Comparison of ENCODE assay signal across 20 cellular contexts in the genomic region with DNA sequence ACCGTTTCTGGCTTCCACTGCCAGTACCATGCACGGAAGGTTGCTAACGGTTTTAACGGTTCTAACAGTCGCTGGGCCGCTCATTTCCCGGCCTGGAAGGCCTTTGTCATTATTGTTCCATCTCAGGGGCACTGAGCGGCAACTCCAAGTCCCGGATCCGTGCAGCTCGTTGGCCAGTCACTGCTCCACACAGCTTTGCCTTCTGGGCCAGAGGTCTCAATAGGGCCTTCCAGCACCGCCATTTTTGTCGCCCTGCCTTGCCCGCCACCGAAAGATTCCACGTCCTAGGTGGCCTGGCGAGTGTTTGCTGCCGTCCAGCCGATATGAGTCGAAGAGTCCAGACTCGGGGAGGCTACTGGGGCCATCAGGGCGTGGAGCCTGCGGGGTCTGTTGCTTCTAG. TPM values are rescaled to one million over a fixed set of nuclear protein-coding genes. Genes with fewer than 3 reads are reported as not detected.
DNase-seq lines count a peak whose midpoint lies in the region; ATAC-seq, FAIRE-seq and TF ChIP-seq lines count a peak whose summit lies in the region.
"Had no signal": no experiment of that assay in that cellular context is flagged by ENCODE, and none has a peak within 500 bp of the region (broad histone marks: within the 10 kb centered on the region; RNA-seq: fewer than 3 reads in every experiment).

No MANE protein-coding gene starts in this region.

- H3K4me2 ChIP-seq in HepG2 (ENCODE audit: low read depth, low read length) (no peak overlapping the region), K562 (ENCODE audit: insufficient read depth, low read length) (no peak overlapping the region)

- H3K4me1 ChIP-seq in HepG2 (ENCODE audit: insufficient read depth, low read length) (peaks cover 54% of the 10 kb centered on the region), right lobe of liver (peaks cover 0 to 10% (median 0%) of the 10 kb centered on the region in 4 donors), K562 (replicated peaks in 1 of 2; ENCODE audit: control insufficient read depth in 2 of 2, insufficient read depth in 2 of 2, low read length in 2 of 2) (peaks cover 13 to 40% of the 10 kb centered on the region in 2 experiments), spleen (no peaks in the 10 kb centered on the region), stomach (no peaks in the 10 kb centered on the region)
- H3K4me1 ChIP-seq: HAP-1 had no signal

- H3K27me3 ChIP-seq in HepG2 (ENCODE audit: control insufficient read depth in 1 of 2, insufficient read depth in 2 of 2, low read length in 2 of 2) (no peaks in the 10 kb centered on the region), right lobe of liver (no peaks in the 10 kb centered on the region), K562 (ENCODE audit: control insufficient read depth in 2 of 2, insufficient read depth in 2 of 2, low read length in 2 of 2) (no peaks in the 10 kb centered on the region), spleen (replicated peaks in 1 of 7) (no peaks in the 10 kb centered on the region), stomach (no peaks in the 10 kb centered on the region)

- H3K4me3 ChIP-seq in HepG2 (replicated peaks in 1 of 3; ENCODE audit: insufficient read depth in 1 of 3, low read depth in 2 of 3, low read length in 3 of 3) (no peak overlapping the region), right lobe of liver (no peak overlapping the region), K562 (no peak overlapping the region), spleen (no peak overlapping the region), stomach (no peak overlapping the region)
- H3K4me3 ChIP-seq: GM12878, HAP-1 had no signal

- in situ Hi-C loops in HepG2 (cut with HindIII; ENCODE audit: extremely low pct_ligation_motif_present, low pct_unique_long_range_greater_than_20kb) (no loop called here), K562 (cut with MboI) (no loop called here)

- TF ChIP-seq POLR2A in HepG2 (IDR thresholded peaks at IDR 0.05; ENCODE audit: insufficient read depth in 1 of 2, low read depth in 2 of 2, low read length in 2 of 2), result no peak
- no peak for TF ChIP-seq POLR2A in right lobe of liver (IDR thresholded peaks at IDR 0.05)
- TF ChIP-seq POLR2A in K562 (conservative IDR thresholded peaks at IDR 0.05), result no peak
- TF ChIP-seq POLR2A in spleen (IDR thresholded peaks at IDR 0.05), result no peak
- no peak for TF ChIP-seq POLR2A in stomach (IDR thresholded peaks at IDR 0.05)

- DNase-seq in HepG2 (ENCODE audit: low spot score), result no peak
- no peak for DNase-seq in right lobe of liver
- no peak for DNase-seq in K562 (ENCODE audit: extremely low read depth in 1 of 4, low spot score in 3 of 4)
- DNase-seq in spleen, result peak; percentile 45
- DNase-seq in stomach, result no peak
- DNase-seq in glomerular visceral epithelial cell (ENCODE audit: extremely low spot score), result no peak
- DNase-seq: C1 segment of cervical spinal cord; Calu3; CD4-positive, alpha-beta memory T cell; COR-L47; DMS79; EL; GDM1; GOT3; HFFc6 had no signal

- ATAC-seq in HepG2 (no peak), right lobe of liver (no peak), K562 (no peak)
- ATAC-seq: GM12878 had no signal

- POLR2A ChIA-PET in HepG2 (lab: Yijun Ruan, JAX) (no interaction called here), K562 (lab: Yijun Ruan, JAX) (no interaction called here)

- H2AFZ ChIP-seq in HepG2 (ENCODE audit: low read length), result no peak overlapping the region
- no peak overlapping the region for H2AFZ ChIP-seq in K562 (ENCODE audit: low read depth, low read length)

- FAIRE-seq in HepG2 (lab: Jason Lieb, UNC), result no peak
- no peak for FAIRE-seq in K562 (lab: Jason Lieb, UNC)
- FAIRE-seq: GM12878, GM19239, H54 had no signal

- no peaks in the 10 kb centered on the region for H4K20me1 ChIP-seq in HepG2 (ENCODE audit: insufficient read depth, low read length)
- no peaks in the 10 kb centered on the region for H4K20me1 ChIP-seq in K562 (replicated peaks; ENCODE audit: control insufficient read depth, insufficient read depth, low read length)

- H3K9me1 ChIP-seq in K562 (ENCODE audit: control insufficient read depth, insufficient read depth, low read length), result no peaks in the 10 kb centered on the region

- CTCF ChIA-PET in HepG2 (lab: Yijun Ruan, JAX; ENCODE audit: low intra/inter-chr PET ratio, low total read pairs), result no interaction called here
- CTCF ChIA-PET in K562 (lab: Yijun Ruan, JAX; ENCODE audit: low intra/inter-chr PET ratio), result no interaction called here

- TF ChIP-seq CTCF in HepG2 (CRISPR knock-in tag; IDR thresholded peaks at IDR 0.05), result no peak
- no peak for TF ChIP-seq CTCF in right lobe of liver (IDR thresholded peaks at IDR 0.05)
- no peak for TF ChIP-seq CTCF in K562 (IDR thresholded peaks at IDR 0.05 in 2 of 3, conservative IDR thresholded peaks at IDR 0.05 in 1 of 3; ENCODE audit: insufficient read depth in 2 of 3, low read depth in 1 of 3, low read length in 3 of 3)
- TF ChIP-seq CTCF in spleen (IDR thresholded peaks at IDR 0.05 in 8 of 11, conservative IDR thresholded peaks at IDR 0.05 in 3 of 11), result no peak
- TF ChIP-seq CTCF in stomach (IDR thresholded peaks at IDR 0.05), result no peak

- intact Hi-C loops in HepG2 (cut with micrococcal nuclease; ENCODE audit: unreplicated experiment) (no loop called here), right lobe of liver (cut with DNase I) (no loop called here), K562 (cut with micrococcal nuclease) (no loop called here), spleen (cut with DNase I; ENCODE audit: low total_unique reads) (no loop called here), stomach (cut with DNase I; ENCODE audit: low total_unique reads) (no loop called here)

- TF ChIP-seq RAD21 in HepG2 (CRISPR knock-in tag; IDR thresholded peaks at IDR 0.05) (no peak), K562 (CRISPR knock-in tag; conservative IDR thresholded peaks at IDR 0.05 in 1 of 2, IDR thresholded peaks at IDR 0.05 in 1 of 2) (no peak)

- 97% methylated on average over 23 of the region's 23 CpGs for WGBS in HepG2 (ENCODE audit: low lambda C conversion rate)
- WGBS in right lobe of liver (ENCODE audit: insufficient coverage, low coverage, low lambda C conversion rate, missing lambda C conversion rate), result 100% methylated on average over 1 of the region's 23 CpGs
- WGBS in K562 (ENCODE audit: insufficient coverage, low coverage, missing lambda C conversion rate), result 98% methylated on average over 20 of the region's 23 CpGs
- 95 to 97% (median 95%) methylated on average over 17 to 23 of the region's 23 CpGs for WGBS in spleen, 5 donors
- 94 to 97% (median 96%) methylated on average over 23 of the region's 23 CpGs for WGBS in stomach, 5 donors

- no peak overlapping the region for H3K27ac ChIP-seq in HepG2 (ENCODE audit: extremely low read length, insufficient read depth, low read length)
- H3K27ac ChIP-seq in right lobe of liver, result no peak overlapping the region
- H3K27ac ChIP-seq in K562 (ENCODE audit: extremely low read depth, low read depth, low read length), result no peak overlapping the region
- H3K27ac ChIP-seq in spleen, result no peak overlapping the region
- no peak overlapping the region for H3K27ac ChIP-seq in stomach

- H3K9me3 ChIP-seq in HepG2 (ENCODE audit: low read length) (no peaks in the 10 kb centered on the region), right lobe of liver (no peaks in the 10 kb centered on the region), K562 (replicated peaks; ENCODE audit: control insufficient read depth, insufficient read depth, low read depth, low read length) (peaks cover 27% of the 10 kb centered on the region), spleen (peaks cover 0 to 23% (median 8%) of the 10 kb centered on the region in 8 donors), stomach (peaks cover 0 to 14% (median 5%) of the 10 kb centered on the region in 4 donors)
- H3K9me3 ChIP-seq: HAP-1 had no signal

- TF ChIP-seq EP300 in HepG2 (IDR thresholded peaks at IDR 0.05; ENCODE audit: low read depth in 2 of 2, low read length in 2 of 2), result no peak
- TF ChIP-seq EP300 in HepG2 (CRISPR knock-in tag; IDR thresholded peaks at IDR 0.05; ENCODE audit: borderline replicate concordance), result no peak
- TF ChIP-seq EP300 in K562 (IDR thresholded peaks at IDR 0.05; ENCODE audit: low read length), result no peak
- TF ChIP-seq EP300 in stomach (IDR thresholded peaks at IDR 0.05), result no peak

- H3K79me2 ChIP-seq in HepG2 (ENCODE audit: insufficient read depth, low read length) (no peaks in the 10 kb centered on the region), K562 (ENCODE audit: control insufficient read depth, insufficient read depth, low read length) (no peaks in the 10 kb centered on the region)

- H3K36me3 ChIP-seq in HepG2 (replicated peaks in 1 of 2; ENCODE audit: control insufficient read depth in 1 of 2, insufficient read depth in 2 of 2, low read length in 2 of 2), result no peaks in the 10 kb centered on the region
- H3K36me3 ChIP-seq in right lobe of liver, result no peaks in the 10 kb centered on the region
- H3K36me3 ChIP-seq in K562 (ENCODE audit: control insufficient read depth, insufficient read depth, low read length), result no peaks in the 10 kb centered on the region; the same call in 2 of the 3 replicates
- no peaks in the 10 kb centered on the region for H3K36me3 ChIP-seq in spleen
- H3K36me3 ChIP-seq in stomach, result no peaks in the 10 kb centered on the region
- H3K36me3 ChIP-seq: HAP-1 had no signal

- BruUV-seq in HepG2 (replicated peaks; lab: Mats Ljungman, UMichigan), result no TSS peak
- BruUV-seq in K562 (replicated peaks; lab: Mats Ljungman, UMichigan), result no TSS peak

- H3K9ac ChIP-seq in HepG2 (ENCODE audit: insufficient read depth, low read depth, low read length), result no peak overlapping the region
- no peak overlapping the region for H3K9ac ChIP-seq in K562 (ENCODE audit: insufficient read depth in 1 of 2, low read depth in 2 of 2, low read length in 2 of 2)

RNA-seq across cellular contexts. Expression of gene ATF7IP2, which starts 30.3 kb away (rescaled TPM):
- total RNA-seq in HepG2 (2016; rRNA removed; fragmentation: Illumina TruSeq; extraction: Trizol) (98.1 and 117 TPM in 2 replicates), right lobe of liver (10 to 100 TPM; 13.0 to 42.8 (median 24.0) TPM), K562 (2014; rRNA removed) (107 and 134 TPM in 2 replicates), K562 (2014; rRNA removed; fragmentation: Illumina TruSeq; extraction: Trizol) (196 and 231 TPM in 2 replicates), K562 (2015; rRNA removed; fragmentation: Illumina TruSeq; extraction: Trizol) (156 and 162 TPM in 2 replicates), K562 (2021) (131 and 138 TPM in 2 replicates), spleen (10 to 100 TPM; 26.2 to 45.4 (median 31.3) TPM), stomach (10 to 100 TPM in 4 of 5 donors, 1 to 10 TPM in 1; 4.5 to 59.7 (median 45.5) TPM)
- total RNA-seq in HepG2 (2016; cell fraction: cytosol; rRNA removed; fragmentation: Illumina TruSeq; extraction: Trizol; ENCODE audit: low read depth), result 101 and 109 TPM in 2 replicates
- 106 and 115 TPM in 2 replicates for total RNA-seq in HepG2 (2016; cell fraction: insoluble cytoplasmic fraction; rRNA removed; fragmentation: Illumina TruSeq; extraction: Trizol)
- 107 and 129 TPM in 2 replicates for total RNA-seq in HepG2 (2016; cell fraction: membrane; rRNA removed; fragmentation: Illumina TruSeq; extraction: Trizol)
- total RNA-seq in HepG2 (2016; cell fraction: nucleus; rRNA removed; fragmentation: Illumina TruSeq; extraction: Trizol), result 161 and 171 TPM in 2 replicates
- polyA plus RNA-seq in HepG2 (2011; rRNA removed) (128 and 217 TPM in 2 replicates), K562 (2011; rRNA removed) (152 and 185 TPM in 2 replicates), K562 (2014; fragmentation: Illumina TruSeq; extraction: Trizol) (214 and 273 TPM in 2 replicates), K562 (2014; fragmentation: Nextera tagmentation; extraction: Ambion mirVana) (100 to 1,000 TPM; 352 to 511 TPM), K562 (2014; rRNA removed) (449 and 515 TPM in 2 replicates), spleen (10 to 100 TPM; 28.4 to 37.0 (median 36.7) TPM), stomach (10 to 100 TPM; 22.2 to 31.2 (median 29.5) TPM)
- 62.4 and 72.6 TPM in 2 replicates for polyA plus RNA-seq in HepG2 (2011; cell fraction: cytosol; rRNA removed)
- 208 and 219 TPM in 2 replicates for polyA plus RNA-seq in HepG2 (2011; cell fraction: nucleus; rRNA removed)
- 35.1 and 53.6 TPM in 2 replicates for polyA plus RNA-seq in HepG2 (2012)
- polyA plus RNA-seq in HepG2 (2016; cell fraction: cytosol; fragmentation: Illumina TruSeq; extraction: Trizol; ENCODE audit: low read depth), result 30.6 and 34.0 TPM in 2 replicates
- polyA plus RNA-seq in HepG2 (2016; cell fraction: insoluble cytoplasmic fraction; fragmentation: Illumina TruSeq; extraction: Trizol; ENCODE audit: low read depth), result 100 and 111 TPM in 2 replicates
- 46.8 and 54.0 TPM in 2 replicates for polyA plus RNA-seq in HepG2 (2016; cell fraction: membrane; fragmentation: Illumina TruSeq; extraction: Trizol; ENCODE audit: low read depth)
- 251 and 257 TPM in 2 replicates for polyA plus RNA-seq in HepG2 (2016; cell fraction: nucleus; fragmentation: Illumina TruSeq; extraction: Trizol; ENCODE audit: insufficient read depth, low read depth)
- polyA minus RNA-seq in HepG2 (2011; rRNA and poly(A)+ RNA removed; ENCODE audit: low replicate concordance), result 0.33 and 64.9 TPM in 2 replicates
- 15.6 and 16.1 TPM in 2 replicates for polyA minus RNA-seq in HepG2 (2011; cell fraction: cytosol; rRNA and poly(A)+ RNA removed)
- polyA minus RNA-seq in HepG2 (2011; cell fraction: nucleus; rRNA and poly(A)+ RNA removed), result 264 and 280 TPM in 2 replicates
- total RNA-seq in K562 (2011; cell fraction: chromatin; rRNA removed; ENCODE audit: low replicate concordance), result 246 and 608 TPM in 2 replicates
- 106 and 143 TPM in 2 replicates for total RNA-seq in K562 (2011; cell fraction: nucleolus; rRNA removed)
- total RNA-seq in K562 (2011; cell fraction: nucleoplasm; rRNA removed), result 321 and 392 TPM in 2 replicates
- polyA plus RNA-seq in K562 (2011; cell fraction: cytosol; rRNA removed), result 52.5 and 114 TPM in 2 replicates
- polyA plus RNA-seq in K562 (2011; cell fraction: nucleus; rRNA removed), result 181 and 232 TPM in 2 replicates
- polyA plus RNA-seq in K562 (2012), result 165 and 294 TPM in 2 replicates
- polyA minus RNA-seq in K562 (2011; rRNA and poly(A)+ RNA removed), result 177 and 221 TPM in 2 replicates
- 16.4 and 17.5 TPM in 2 replicates for polyA minus RNA-seq in K562 (2011; cell fraction: cytosol; rRNA and poly(A)+ RNA removed)
- 56.8 and 112 TPM in 2 replicates for polyA minus RNA-seq in K562 (2011; cell fraction: nucleus; rRNA and poly(A)+ RNA removed)
- total RNA-seq: A172 had no signal

Comparison
In these comparisons a context has a peak if more than half of its experiments do, and no peak if none do; other contexts are left out.
1. Of the 241 proteins assayed by ChIP-seq in both HepG2 and K562: peak only in HepG2: PRPF4; only in K562: none; in both: ZBTB33; in neither: 239.